17 cellular contexts compared by ENCODE assay signal in the genomic region with DNA sequence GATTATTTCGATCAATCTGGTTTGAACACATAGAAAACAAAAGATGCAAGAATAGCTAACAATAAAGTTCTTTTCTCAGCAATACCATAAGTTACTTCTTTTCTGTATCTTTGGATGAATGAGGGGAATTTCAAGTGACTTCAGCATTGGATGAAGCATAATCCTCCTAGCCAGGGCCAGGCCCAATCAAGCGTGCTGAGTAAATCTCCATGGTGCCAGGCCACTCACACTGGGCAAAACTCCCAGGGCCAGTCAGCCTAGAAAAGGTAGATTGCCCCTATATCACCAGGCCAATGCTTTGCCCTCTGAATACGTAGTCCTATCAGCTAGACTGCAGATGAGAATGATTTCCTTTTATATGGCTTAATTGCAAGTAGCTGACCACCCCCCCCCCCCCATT. TPM values are rescaled to one million over a fixed set of nuclear protein-coding genes. Genes with fewer than 3 reads are reported as not detected.
DNase-seq lines count a peak whose midpoint lies in the region; ATAC-seq, FAIRE-seq and TF ChIP-seq lines count a peak whose summit lies in the region.
"Had no signal": no experiment of that assay in that cellular context is flagged by ENCODE, and none has a peak within 500 bp of the region (broad histone marks: within the 10 kb centered on the region; RNA-seq: fewer than 3 reads in every experiment).

No MANE protein-coding gene starts in this region.

- no peak for TF ChIP-seq CTCF in MCF 10A (IDR thresholded peaks at IDR 0.05; ENCODE audit: unreplicated experiment)
- no peak for TF ChIP-seq CTCF in breast epithelium (IDR thresholded peaks at IDR 0.05)
- TF ChIP-seq CTCF in brain microvascular endothelial cell (IDR thresholded peaks at IDR 0.05; ENCODE audit: low read depth, low read length, missing control alignments) = no peak
- no peak for TF ChIP-seq CTCF in keratinocyte (optimal IDR thresholded peaks at IDR 0.05 in 1 of 3, IDR thresholded peaks at IDR 0.05 in 1 of 3, conservative IDR thresholded peaks at IDR 0.05 in 1 of 3; ENCODE audit: extremely low read depth in 1 of 3, insufficient read depth in 2 of 3, low read length in 3 of 3)

- no peak for TF ChIP-seq POLR2A in breast epithelium (IDR thresholded peaks at IDR 0.05)

- H3K9me3 ChIP-seq in breast epithelium (no peaks in the 10 kb centered on the region), keratinocyte (ENCODE audit: control insufficient read depth, low read depth, low read length) (no peaks in the 10 kb centered on the region), subcutaneous abdominal adipose tissue (ENCODE audit: control insufficient read depth in 5 of 5, low read length in 5 of 5) (no peaks in the 10 kb centered on the region)

- intact Hi-C loops in MCF 10A (cut with micrococcal nuclease) (no loop called here), breast epithelium (cut with DNase I; ENCODE audit: low total_unique reads) (no loop called here)

- no peak overlapping the region for H2AFZ ChIP-seq in keratinocyte (ENCODE audit: control insufficient read depth, low read length)

- H3K4me1 Mint-ChIP-seq in MCF 10A (ENCODE audit: insufficient read depth, unreplicated experiment) = peaks cover 28% of the 10 kb centered on the region
- H3K4me1 Mint-ChIP-seq: nephron progenitor cell had no signal

- in situ Hi-C loops in brain microvascular endothelial cell (cut with HindIII; ENCODE audit: low pct_ligation_motif_present, low sequenced_read_pairs) = no loop called here

- H3K27ac ChIP-seq in breast epithelium (no peak overlapping the region), brain microvascular endothelial cell (peak overlapping the region; percentile 87), keratinocyte (ENCODE audit: control insufficient read depth, insufficient read depth, low read length) (peak overlapping the region; percentile 89), subcutaneous abdominal adipose tissue (ENCODE audit: low read depth, low read length) (peak overlapping the region; percentile 62)

- H3K79me2 ChIP-seq in keratinocyte (ENCODE audit: control insufficient read depth, insufficient read depth, low read length) = no peaks in the 10 kb centered on the region

- H3K9me3 Mint-ChIP-seq in MCF 10A (ENCODE audit: unreplicated experiment) = no peaks in the 10 kb centered on the region
- H3K9me3 Mint-ChIP-seq: activated naive CD8-positive, alpha-beta T cell treated with anti-CD3 and anti-CD28 coated beads, Interleukin-2, amount 10 ng/mL, durations not matched to agents 7 days and 5 days; nephron progenitor cell had no signal

- no peak overlapping the region for H3K4me3 ChIP-seq in breast epithelium
- H3K4me3 ChIP-seq in brain microvascular endothelial cell (ENCODE audit: low read depth, low read length) = no peak overlapping the region
- H3K4me3 ChIP-seq in keratinocyte (ENCODE audit: control insufficient read depth in 2 of 3, extremely low read depth in 1 of 3, insufficient read depth in 2 of 3, low read depth in 1 of 3, low read length in 3 of 3) = peak overlapping the region in 1 of 3 experiments; percentile 23
- no peak overlapping the region for H3K4me3 ChIP-seq in subcutaneous abdominal adipose tissue (ENCODE audit: low read depth in 1 of 5, low read length in 5 of 5)
- H3K4me3 ChIP-seq: dorsolateral prefrontal cortex had no signal

- CTCF ChIA-PET in MCF 10A (lab: Yijun Ruan, JAX) = interaction anchor here (0.6 to 5.1 kb wide), 16 partner anchors 8 to 978 kb away, joined by 3 to 41 read pairs (median 5); a partner anchor contains a TSS

- POLR2A ChIA-PET in MCF 10A (lab: Yijun Ruan, JAX) = interaction anchor here (0.5 to 7.1 kb wide), 15 partner anchors 9 to 887 kb away, joined by 3 to 89 read pairs (median 4); a partner anchor contains a TSS

- H3K27me3 Mint-ChIP-seq in MCF 10A (ENCODE audit: insufficient read depth, unreplicated experiment) = no peaks in the 10 kb centered on the region
- H3K27me3 Mint-ChIP-seq: activated naive CD8-positive, alpha-beta T cell treated with anti-CD3 and anti-CD28 coated beads, Interleukin-2, amount 10 ng/mL, durations not matched to agents 7 days and 5 days had no signal

- H3K9ac ChIP-seq in keratinocyte (ENCODE audit: control insufficient read depth, extremely low read depth, insufficient read depth, low read length) (peak overlapping the region; percentile 62), subcutaneous abdominal adipose tissue (ENCODE audit: low read length in 5 of 5) (no peak overlapping the region)

- no peaks in the 10 kb centered on the region for H4K20me1 ChIP-seq in keratinocyte (ENCODE audit: control insufficient read depth, extremely low read depth, insufficient read depth, low read length)

- H3K9me1 ChIP-seq in keratinocyte (ENCODE audit: control insufficient read depth, extremely low read depth, insufficient read depth, low read length) = no peaks in the 10 kb centered on the region

- FAIRE-seq in keratinocyte (lab: Jason Lieb, UNC) = no peak
- FAIRE-seq: A204.1 had no signal

- H3K4me1 ChIP-seq in breast epithelium = no peaks in the 10 kb centered on the region
- peaks cover 50% of the 10 kb centered on the region for H3K4me1 ChIP-seq in keratinocyte (ENCODE audit: control insufficient read depth, extremely low read depth, insufficient read depth, low read length)
- H3K4me1 ChIP-seq in subcutaneous abdominal adipose tissue (ENCODE audit: control insufficient read depth in 5 of 5, insufficient read depth in 5 of 5, low read length in 5 of 5) = peaks cover 0 to 14% (median 12%) of the 10 kb centered on the region in 5 donors

- dilution Hi-C loops in keratinocyte (cut with MboI; ENCODE audit: extremely low pct_ligation_motif_present, low sequenced_read_pairs) = no loop called here

- H3K27me3 ChIP-seq in breast epithelium = no peaks in the 10 kb centered on the region
- H3K27me3 ChIP-seq in brain microvascular endothelial cell (replicated peaks) = no peaks in the 10 kb centered on the region
- no peaks in the 10 kb centered on the region for H3K27me3 ChIP-seq in keratinocyte (ENCODE audit: control insufficient read depth, extremely low read depth, insufficient read depth, low read length)
- no peaks in the 10 kb centered on the region for H3K27me3 ChIP-seq in subcutaneous abdominal adipose tissue (ENCODE audit: control insufficient read depth in 5 of 5, insufficient read depth in 4 of 5, low read length in 5 of 5)
- H3K27me3 ChIP-seq: dorsolateral prefrontal cortex had no signal

- H3K36me3 ChIP-seq in breast epithelium (no peaks in the 10 kb centered on the region), brain microvascular endothelial cell (replicated peaks) (peaks cover 12% of the 10 kb centered on the region), keratinocyte (ENCODE audit: control insufficient read depth in 2 of 2, extremely low read depth in 1 of 2, insufficient read depth in 2 of 2, low read length in 2 of 2) (peaks cover 2 to 10% of the 10 kb centered on the region in 2 experiments), subcutaneous abdominal adipose tissue (ENCODE audit: control insufficient read depth in 5 of 5, insufficient read depth in 5 of 5, low read length in 5 of 5) (peaks cover 9 to 20% (median 16%) of the 10 kb centered on the region in 5 donors)

- H3K36me3 Mint-ChIP-seq in MCF 10A (ENCODE audit: insufficient read depth, unreplicated experiment) = peaks cover 21% of the 10 kb centered on the region

- DNase-seq in MCF 10A (ENCODE audit: unreplicated experiment) = no peak
- DNase-seq in breast epithelium (ENCODE audit: low spot score in 2 of 2) = no peak
- peak; percentile 23 for DNase-seq in brain microvascular endothelial cell
- DNase-seq in keratinocyte (ENCODE audit: low read depth, low spot score) = no peak
- no peak for DNase-seq in NCI-H2171 (lab: John Stamatoyannopoulos, UW)
- no peak for DNase-seq in SKM-1 treated with dmso at 0.1 percent for 144 hours (lab: John Stamatoyannopoulos, UW; ENCODE audit: unreplicated experiment)
- DNase-seq: activated CD8-positive, alpha-beta memory T cell treated with anti-CD3 and anti-CD28 coated beads, Interleukin-2, amount 50 U/mL, for 4 hours; activated naive CD8-positive, alpha-beta T cell treated with anti-CD3 and anti-CD28 coated beads, Interleukin-2, amount 10 ng/mL, durations not matched to agents 7 days and 5 days; COR-L47; NCI-H1105 treated with DMSO at 0.1 percent for 48 hours; NCI-H510A; nephron progenitor cell; SHP77 had no signal

- H3K4me3 Mint-ChIP-seq in MCF 10A (ENCODE audit: unreplicated experiment) = peak overlapping the region; percentile 64
- H3K4me3 Mint-ChIP-seq: activated naive CD8-positive, alpha-beta T cell treated with anti-CD3 and anti-CD28 coated beads, Interleukin-2, amount 10 ng/mL, durations not matched to agents 7 days and 5 days; nephron progenitor cell had no signal

- H3K4me2 ChIP-seq in keratinocyte (ENCODE audit: control insufficient read depth, extremely low read depth, insufficient read depth, low read depth, low read length) = peak overlapping the region; percentile 85

- BruUV-seq in MCF 10A (replicated peaks; lab: Mats Ljungman, UMichigan) = no TSS peak

- no peak for ATAC-seq in GM18861 (IDR thresholded peaks at IDR 0.05; ENCODE audit: unreplicated experiment)

- peak overlapping the region; percentile 90 for H3K27ac Mint-ChIP-seq in MCF 10A (ENCODE audit: low read depth, unreplicated experiment)
- H3K27ac Mint-ChIP-seq: nephron progenitor cell had no signal

RNA-seq across cellular contexts. Expression of a gene that starts 6.0 kb away (rescaled TPM):
- total RNA-seq in MCF 10A (2022) (2.4 and 2.9 TPM in 2 replicates), breast epithelium (1 to 10 TPM in 1 of 3 donors, under 1 TPM in 2; 0.59 to 1.6 (median 0.66) TPM)
- 0.96 to 1.9 TPM (median 1.3 TPM) in 3 replicates for polyA plus RNA-seq in keratinocyte
- polyA plus RNA-seq in keratinocyte (2011; ENCODE audit: low read depth) = 0.14 TPM
- 0.58 and 0.79 TPM in 2 replicates for polyA plus RNA-seq in keratinocyte (2011; cell fraction: cytosol; rRNA removed)
- 2.7 and 3.2 TPM in 2 replicates for polyA plus RNA-seq in keratinocyte (2011; cell fraction: nucleus; rRNA removed)
- polyA plus RNA-seq in keratinocyte (2012; ENCODE audit: low replicate concordance) = 1.0 and 1.2 TPM in 2 replicates
- 1.4 to 8.4 TPM (median 2.8 TPM) in 3 replicates for polyA minus RNA-seq in keratinocyte
- polyA minus RNA-seq in keratinocyte (2011; cell fraction: cytosol; rRNA and poly(A)+ RNA removed) = not detected
- polyA minus RNA-seq in keratinocyte (2011; cell fraction: nucleus; rRNA and poly(A)+ RNA removed) = 4.9 and 6.8 TPM in 2 replicates

RNA-seq across cellular contexts. Expression of a gene that starts 49.6 kb away (rescaled TPM):
- total RNA-seq in MCF 10A (2022) (72.9 and 86.2 TPM in 2 replicates), breast epithelium (10 to 100 TPM; 45.6 to 64.2 (median 54.9) TPM)
- polyA plus RNA-seq in keratinocyte = 30.1 to 45.6 TPM (median 34.0 TPM) in 3 replicates
- polyA plus RNA-seq in keratinocyte (2011; ENCODE audit: low read depth) = 14.5 TPM
- polyA plus RNA-seq in keratinocyte (2011; cell fraction: cytosol; rRNA removed) = 30.4 and 45.7 TPM in 2 replicates
- polyA plus RNA-seq in keratinocyte (2011; cell fraction: nucleus; rRNA removed) = 28.5 and 40.5 TPM in 2 replicates
- polyA plus RNA-seq in keratinocyte (2012; ENCODE audit: low replicate concordance) = 21.6 and 38.7 TPM in 2 replicates
- 14.7 to 40.9 TPM (median 25.4 TPM) in 3 replicates for polyA minus RNA-seq in keratinocyte
- 27.4 TPM for polyA minus RNA-seq in keratinocyte (2011; cell fraction: cytosol; rRNA and poly(A)+ RNA removed)
- polyA minus RNA-seq in keratinocyte (2011; cell fraction: nucleus; rRNA and poly(A)+ RNA removed) = 19.5 and 35.0 TPM in 2 replicates

RNA-seq across cellular contexts. Expression of a gene that starts 52.8 kb away (rescaled TPM):
- total RNA-seq in MCF 10A (2022) (7.6 and 7.8 TPM in 2 replicates), breast epithelium (10 to 100 TPM in 2 of 3 donors, 1 to 10 TPM in 1; 9.2 to 21.9 (median 18.3) TPM)
- polyA plus RNA-seq in keratinocyte = 83.9 to 147 TPM (median 92.5 TPM) in 3 replicates
- polyA plus RNA-seq in keratinocyte (2011; ENCODE audit: low read depth) = 0.85 TPM
- polyA plus RNA-seq in keratinocyte (2011; cell fraction: cytosol; rRNA removed) = 94.2 and 142 TPM in 2 replicates
- polyA plus RNA-seq in keratinocyte (2011; cell fraction: nucleus; rRNA removed) = 74.5 and 80.4 TPM in 2 replicates
- polyA plus RNA-seq in keratinocyte (2012; ENCODE audit: low replicate concordance) = 4.0 and 94.1 TPM in 2 replicates
- polyA minus RNA-seq in keratinocyte = 85.8 to 114 TPM (median 103 TPM) in 3 replicates
- 44.7 TPM for polyA minus RNA-seq in keratinocyte (2011; cell fraction: cytosol; rRNA and poly(A)+ RNA removed)
- 32.9 and 63.1 TPM in 2 replicates for polyA minus RNA-seq in keratinocyte (2011; cell fraction: nucleus; rRNA and poly(A)+ RNA removed)

Comparison
In these comparisons a context has a peak if more than half of its experiments do, and no peak if none do; other contexts are left out.
1. H3K27ac ChIP-seq: peak in brain microvascular endothelial cell (single experiment), keratinocyte (single experiment) and subcutaneous abdominal adipose tissue (single experiment); none in breast epithelium (0 of 2).